13 cellular contexts compared by ENCODE assay signal in genomic region chr2:217935901-217936684, GRCh38.
DNase-seq lines count a peak whose midpoint lies in the region; ATAC-seq and TF ChIP-seq lines count a peak whose summit lies in the region.
"Had no signal": no experiment of that assay in that cellular context is flagged by ENCODE, and none has a peak within 500 bp of the region (broad histone marks: within the 10 kb centered on the region; RNA-seq: fewer than 3 reads in every experiment).

No MANE protein-coding gene starts in this region.

- peaks cover under 1% of the 10 kb centered on the region for H3K4me1 Mint-ChIP-seq in stimulated activated naive CD8-positive, alpha-beta T cell treated with anti-CD3 and anti-CD28 coated beads, Interleukin-15, amount 100 ng/mL, for 72 hours
- peaks cover 4% of the 10 kb centered on the region for H3K4me1 Mint-ChIP-seq in activated T-helper 1 cell treated with anti-CD3 and anti-CD28 coated beads, Interleukin-12 subunit alpha, Interleukin-12 subunit beta, Interleukin-2, Interleukin-4 antibody, amounts not matched to agents 30 ng/mL and 10 ng/mL and 1 ng/mL, durations not matched to agents 14 hours and 24 hours and 36 hours (ENCODE audit: low read depth)

- no peaks in the 10 kb centered on the region for H3K9me3 ChIP-seq in esophagus squamous epithelium
- no peaks in the 10 kb centered on the region for H3K9me3 ChIP-seq in uterus

- 52 to 61% methylated on average over 4 to 7 of the region's 10 CpGs for WGBS in esophagus squamous epithelium, 2 donors

- no peak for ATAC-seq in stimulated activated naive CD8-positive, alpha-beta T cell treated with anti-CD3 and anti-CD28 coated beads, Interleukin-15, amount 100 ng/mL, for 72 hours
- ATAC-seq in GM21447 (IDR thresholded peaks at IDR 0.05; ENCODE audit: unreplicated experiment) = no peak
- ATAC-seq: K562 had no signal

- peaks cover 27% of the 10 kb centered on the region for H3K27me3 Mint-ChIP-seq in stimulated activated naive CD8-positive, alpha-beta T cell treated with anti-CD3 and anti-CD28 coated beads, Interleukin-15, amount 100 ng/mL, for 72 hours
- H3K27me3 Mint-ChIP-seq in activated T-helper 1 cell treated with anti-CD3 and anti-CD28 coated beads, Interleukin-12 subunit alpha, Interleukin-12 subunit beta, Interleukin-2, Interleukin-4 antibody, amounts not matched to agents 30 ng/mL and 10 ng/mL and 1 ng/mL, durations not matched to agents 14 hours and 24 hours and 36 hours (ENCODE audit: insufficient read depth) = peaks cover 2% of the 10 kb centered on the region

- no peaks in the 10 kb centered on the region for H3K9me3 Mint-ChIP-seq in stimulated activated naive CD8-positive, alpha-beta T cell treated with anti-CD3 and anti-CD28 coated beads, Interleukin-15, amount 100 ng/mL, for 72 hours
- H3K9me3 Mint-ChIP-seq in activated T-helper 1 cell treated with anti-CD3 and anti-CD28 coated beads, Interleukin-12 subunit alpha, Interleukin-12 subunit beta, Interleukin-2, Interleukin-4 antibody, amounts not matched to agents 30 ng/mL and 10 ng/mL and 1 ng/mL, durations not matched to agents 14 hours and 24 hours and 36 hours = no peaks in the 10 kb centered on the region

- TF ChIP-seq CTCF in esophagus squamous epithelium (IDR thresholded peaks at IDR 0.05) (no peak), uterus (IDR thresholded peaks at IDR 0.05) (no peak)

- DNase-seq in NCI-H82 (lab: John Stamatoyannopoulos, UW) (peak; percentile 9), NCI-H82 treated with DMSO at 0.1 percent for 48 hours (lab: John Stamatoyannopoulos, UW; ENCODE audit: unreplicated experiment) (no peak), esophagus squamous epithelium (lab: John Stamatoyannopoulos, UW) (no peak), myocyte (ENCODE audit: low read depth) (peak; percentile 52), uterus (no peak)
- no peak for DNase-seq in stimulated activated naive CD8-positive, alpha-beta T cell treated with anti-CD3 and anti-CD28 coated beads, Interleukin-15, amount 100 ng/mL, for 72 hours
- no peak for DNase-seq in activated T-helper 1 cell treated with anti-CD3 and anti-CD28 coated beads, Interleukin-12 subunit alpha, Interleukin-12 subunit beta, Interleukin-2, Interleukin-4 antibody, amounts not matched to agents 30 ng/mL and 10 ng/mL and 1 ng/mL, durations not matched to agents 14 hours and 24 hours and 36 hours (ENCODE audit: low spot score)
- DNase-seq: GF-D8; NCI-H748 treated with DMSO at 0.1 percent for 48 hours; stimulated activated CD4-positive, alpha-beta T cell treated with anti-CD3 and anti-CD28 coated beads, Interleukin-12 subunit alpha, Interleukin-12 subunit beta, amount 100 ng/mL, for 4 hours; T1000 had no signal

- H3K27me3 ChIP-seq in esophagus squamous epithelium = no peaks in the 10 kb centered on the region
- H3K27me3 ChIP-seq in uterus = no peaks in the 10 kb centered on the region

- intact Hi-C loops in esophagus squamous epithelium (cut with DNase I) (no loop called here), uterus (cut with DNase I; ENCODE audit: low total_unique reads) (no loop called here)
- intact Hi-C loops in activated T-helper 1 cell treated with anti-CD3 and anti-CD28 coated beads, Interleukin-12 subunit alpha, Interleukin-12 subunit beta, Interleukin-2, Interleukin-4 antibody, amounts not matched to agents 30 ng/mL and 10 ng/mL and 1 ng/mL, durations not matched to agents 14 hours and 24 hours and 36 hours (cut with micrococcal nuclease) = no loop called here

- no peak overlapping the region for H3K4me3 Mint-ChIP-seq in stimulated activated naive CD8-positive, alpha-beta T cell treated with anti-CD3 and anti-CD28 coated beads, Interleukin-15, amount 100 ng/mL, for 72 hours
- H3K4me3 Mint-ChIP-seq in activated T-helper 1 cell treated with anti-CD3 and anti-CD28 coated beads, Interleukin-12 subunit alpha, Interleukin-12 subunit beta, Interleukin-2, Interleukin-4 antibody, amounts not matched to agents 30 ng/mL and 10 ng/mL and 1 ng/mL, durations not matched to agents 14 hours and 24 hours and 36 hours = no peak overlapping the region

- H3K4me1 ChIP-seq in esophagus squamous epithelium (peaks cover 52 to 99% (median 62%) of the 10 kb centered on the region in 3 donors), uterus (peaks cover 16 to 24% of the 10 kb centered on the region in 2 donors)

- peak overlapping the region; percentile 73 to 95 (median 92) for H3K27ac ChIP-seq in esophagus squamous epithelium
- peak overlapping the region; percentile 92 to 97 for H3K27ac ChIP-seq in uterus

- H3K36me3 ChIP-seq in esophagus squamous epithelium (peaks cover 0 to 18% (median 0%) of the 10 kb centered on the region in 3 donors), uterus (no peaks in the 10 kb centered on the region)

- H3K36me3 Mint-ChIP-seq in activated T-helper 1 cell treated with anti-CD3 and anti-CD28 coated beads, Interleukin-12 subunit alpha, Interleukin-12 subunit beta, Interleukin-2, Interleukin-4 antibody, amounts not matched to agents 30 ng/mL and 10 ng/mL and 1 ng/mL, durations not matched to agents 14 hours and 24 hours and 36 hours (ENCODE audit: low read depth) = no peaks in the 10 kb centered on the region

- H3K4me3 ChIP-seq in esophagus squamous epithelium (peak overlapping the region in 3 of 4 donors; percentile 8 to 72 (median 57)), uterus (peak overlapping the region; percentile 4 to 88)
- H3K4me3 ChIP-seq: K562 had no signal

- peak overlapping the region in 1 of 2 donors; percentile 13 for H3K27ac Mint-ChIP-seq in stimulated activated naive CD8-positive, alpha-beta T cell treated with anti-CD3 and anti-CD28 coated beads, Interleukin-15, amount 100 ng/mL, for 72 hours
- no peak overlapping the region for H3K27ac Mint-ChIP-seq in activated T-helper 1 cell treated with anti-CD3 and anti-CD28 coated beads, Interleukin-12 subunit alpha, Interleukin-12 subunit beta, Interleukin-2, Interleukin-4 antibody, amounts not matched to agents 30 ng/mL and 10 ng/mL and 1 ng/mL, durations not matched to agents 14 hours and 24 hours and 36 hours

- TF ChIP-seq POLR2A in esophagus squamous epithelium (IDR thresholded peaks at IDR 0.05) = no peak
- no peak for TF ChIP-seq POLR2A in uterus (IDR thresholded peaks at IDR 0.05)

Comparison
In these comparisons a context has a peak if more than half of its experiments do, and no peak if none do; other contexts are left out.
1. DNase-seq: peak in NCI-H82 (single experiment) and myocyte (single experiment); none in NCI-H82 treated with DMSO at 0.1 percent for 48 hours (single experiment), esophagus squamous epithelium (single experiment), uterus (0 of 2), stimulated activated naive CD8-positive, alpha-beta T cell treated with anti-CD3 and anti-CD28 coated beads, Interleukin-15, amount 100 ng/mL, for 72 hours (0 of 2) and activated T-helper 1 cell treated with anti-CD3 and anti-CD28 coated beads, Interleukin-12 subunit alpha, Interleukin-12 subunit beta, Interleukin-2, Interleukin-4 antibody, amounts not matched to agents 30 ng/mL and 10 ng/mL and 1 ng/mL, durations not matched to agents 14 hours and 24 hours and 36 hours (single experiment).